Comparison of ENCODE assay signal across 6 cellular contexts in the genomic region with DNA sequence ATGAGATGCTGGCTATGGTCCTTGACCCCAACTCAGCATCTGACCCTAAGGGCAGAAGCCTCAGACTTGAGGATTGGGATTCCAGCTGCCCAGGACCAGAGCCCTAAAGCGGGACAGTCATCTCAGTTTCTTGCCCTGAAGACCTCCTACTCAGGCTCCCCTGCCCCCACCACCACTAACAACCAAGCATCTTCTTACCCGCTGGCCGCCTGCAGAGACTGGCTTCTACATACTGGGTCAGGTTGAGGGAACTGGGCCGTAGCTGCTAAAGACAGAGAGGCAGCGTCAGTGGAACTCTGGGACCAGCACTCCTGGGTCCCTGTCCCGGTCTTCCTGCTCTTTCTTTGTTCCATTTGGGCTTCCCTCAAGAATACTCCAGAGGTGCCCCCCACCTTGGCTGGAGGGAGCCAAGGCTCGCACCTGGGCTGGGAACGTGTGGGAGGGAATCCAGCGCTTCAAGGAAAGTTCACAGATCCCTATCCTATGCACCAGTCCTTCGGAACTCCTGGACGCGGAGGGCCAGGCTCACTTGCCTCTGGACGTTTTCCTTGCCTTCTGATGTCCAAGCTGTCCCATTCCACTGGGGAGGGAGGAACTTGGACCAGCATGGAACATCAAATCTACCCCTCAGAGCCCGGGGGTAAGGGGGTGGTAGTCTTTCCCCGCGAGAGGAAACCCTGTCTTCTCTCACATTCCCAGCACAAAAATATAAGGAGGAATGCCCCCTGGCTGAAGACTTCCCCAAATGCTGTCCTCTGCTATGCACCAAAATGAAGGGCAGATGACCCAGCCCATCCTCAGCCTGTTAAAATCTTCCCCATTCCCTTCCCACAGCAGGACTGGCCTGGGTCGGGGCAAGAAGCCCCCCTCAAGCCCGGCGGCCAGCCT. TPM values are rescaled to one million over a fixed set of nuclear protein-coding genes. Genes with fewer than 3 reads are reported as not detected.
A peak's percentile ranks its signal among the peaks of the same experiment; 100 is the strongest.
DNase-seq lines count a peak whose midpoint lies in the region; ATAC-seq lines count a peak whose summit lies in the region.

No MANE protein-coding gene starts in this region.

- no peak for ATAC-seq in stimulated activated naive CD8-positive, alpha-beta T cell treated with anti-CD3 and anti-CD28 coated beads, Interleukin-15, Interleukin-2, amounts not matched to agents 100 U/mL and 50 U/mL, for 24 hours
- ATAC-seq in HG03097 (IDR thresholded peaks at IDR 0.05; ENCODE audit: low FRiP score, unreplicated experiment): no peak

- H3K9me3 Mint-ChIP-seq in stimulated activated naive CD8-positive, alpha-beta T cell treated with anti-CD3 and anti-CD28 coated beads, Interleukin-15, Interleukin-2, amounts not matched to agents 100 ng/mL and 50 ng/mL, for 24 hours: no peaks in the 10 kb centered on the region
- no peaks in the 10 kb centered on the region for H3K9me3 Mint-ChIP-seq in immature natural killer cell

- peaks cover 72% of the 10 kb centered on the region for H3K4me1 Mint-ChIP-seq in stimulated activated naive CD8-positive, alpha-beta T cell treated with anti-CD3 and anti-CD28 coated beads, Interleukin-15, Interleukin-2, amounts not matched to agents 100 ng/mL and 50 ng/mL, for 24 hours (ENCODE audit: low read depth)
- H3K4me1 Mint-ChIP-seq in immature natural killer cell: peaks cover 26 to 37% of the 10 kb centered on the region in 2 donors

- DNase-seq in stimulated activated naive CD8-positive, alpha-beta T cell treated with anti-CD3 and anti-CD28 coated beads, Interleukin-15, Interleukin-2, amounts not matched to agents 100 U/mL and 50 U/mL, for 24 hours: no peak
- DNase-seq in immature natural killer cell (no peak), DMS114 treated with DMSO at 0.1 percent for 48 hours (lab: John Stamatoyannopoulos, UW; ENCODE audit: unreplicated experiment) (no peak), retina (no peak)

- H3K4me3 Mint-ChIP-seq in stimulated activated naive CD8-positive, alpha-beta T cell treated with anti-CD3 and anti-CD28 coated beads, Interleukin-15, Interleukin-2, amounts not matched to agents 100 ng/mL and 50 ng/mL, for 24 hours: peak overlapping the region; percentile 74
- peak overlapping the region; percentile 59 to 77 (median 67) for H3K4me3 Mint-ChIP-seq in immature natural killer cell

- H3K36me3 Mint-ChIP-seq in stimulated activated naive CD8-positive, alpha-beta T cell treated with anti-CD3 and anti-CD28 coated beads, Interleukin-15, Interleukin-2, amounts not matched to agents 100 ng/mL and 50 ng/mL, for 24 hours (ENCODE audit: low read depth): peaks cover 5% of the 10 kb centered on the region
- peaks cover 0 to 5% (median 0%) of the 10 kb centered on the region in 3 donors for H3K36me3 Mint-ChIP-seq in immature natural killer cell

- H3K27ac Mint-ChIP-seq in stimulated activated naive CD8-positive, alpha-beta T cell treated with anti-CD3 and anti-CD28 coated beads, Interleukin-15, Interleukin-2, amounts not matched to agents 100 ng/mL and 50 ng/mL, for 24 hours: peak overlapping the region; percentile 65
- peak overlapping the region in 5 of 6 donors; percentile 26 to 81 (median 34) for H3K27ac Mint-ChIP-seq in immature natural killer cell

- H3K27me3 Mint-ChIP-seq in stimulated activated naive CD8-positive, alpha-beta T cell treated with anti-CD3 and anti-CD28 coated beads, Interleukin-15, Interleukin-2, amounts not matched to agents 100 ng/mL and 50 ng/mL, for 24 hours: no peaks in the 10 kb centered on the region
- peaks cover 2 to 15% (median 4%) of the 10 kb centered on the region in 3 donors for H3K27me3 Mint-ChIP-seq in immature natural killer cell (ENCODE audit: low read depth in 3 of 3)

RNA-seq across cellular contexts. Expression of gene RARG, which starts 0.8 kb away (rescaled TPM):
- 10 to 100 TPM in 1 of 3 donors, 1 to 10 TPM in 2; 2.9 to 10.1 (median 4.7) TPM for polyA plus RNA-seq in immature natural killer cell

RNA-seq across cellular contexts. Expression of gene ITGB7, which starts 24.2 kb away (rescaled TPM):
- 100 to 1,000 TPM; 289 to 390 (median 389) TPM for polyA plus RNA-seq in immature natural killer cell

RNA-seq across cellular contexts. Expression of gene ESPL1, which starts 36.9 kb away (rescaled TPM):
- polyA plus RNA-seq in immature natural killer cell: under 1 TPM in 1 of 3 donors, not detected in 2; 0.53 TPM

RNA-seq across cellular contexts. Expression of gene CSAD, which starts 50.5 kb away (rescaled TPM):
- polyA plus RNA-seq in immature natural killer cell: 1 to 10 TPM in 2 of 3 donors, under 1 TPM in 1; 0.85 to 3.8 (median 2.6) TPM

RNA-seq across cellular contexts. Expression of gene ZNF740, which starts 50.7 kb away (rescaled TPM):
- 1 to 10 TPM; 2.0 to 5.1 (median 2.6) TPM for polyA plus RNA-seq in immature natural killer cell
